Comparison of ENCODE assay signal across 2 cellular contexts in genomic region chr16:19240494-19240893, GRCh38.
TF ChIP-seq lines count a peak whose summit lies in the region.

No MANE protein-coding gene starts in this region.

TF ChIP-seq in HepG2, 621 proteins besides CTCF, POLR2A, EP300 and RAD21:
- TF ChIP-seq ZGPAT (CRISPR knock-in tag; IDR thresholded peaks at IDR 0.05) (no peak), KDM5A (IDR thresholded peaks at IDR 0.05; ENCODE audit: borderline replicate concordance, low read length) (no peak), ZNF513 (CRISPR knock-in tag; conservative IDR thresholded peaks at IDR 0.05) (no peak), ZNF572 (CRISPR knock-in tag; IDR thresholded peaks at IDR 0.05) (no peak), NFRKB (IDR thresholded peaks at IDR 0.05) (no peak), MBD4 (IDR thresholded peaks at IDR 0.05; ENCODE audit: borderline replicate concordance, low read length) (no peak), IRF2 (CRISPR knock-in tag; IDR thresholded peaks at IDR 0.05) (no peak), HINFP (CRISPR knock-in tag; IDR thresholded peaks at IDR 0.05; ENCODE audit: low read depth) (no peak), ZNF275 (CRISPR knock-in tag; IDR thresholded peaks at IDR 0.05; ENCODE audit: borderline replicate concordance) (no peak), PAX8 (CRISPR knock-in tag; IDR thresholded peaks at IDR 0.05; ENCODE audit: borderline replicate concordance) (no peak), SYNCRIP (IDR thresholded peaks at IDR 0.05; ENCODE audit: insufficient read depth, low read depth, low read length) (no peak), ATF7-NPFF (CRISPR knock-in tag; IDR thresholded peaks at IDR 0.05; ENCODE audit: low read depth) (no peak), EHMT2 (IDR thresholded peaks at IDR 0.05; ENCODE audit: borderline replicate concordance, low read depth, low read length) (no peak), MEF2D (CRISPR knock-in tag; IDR thresholded peaks at IDR 0.05) (no peak), ZNF615 (CRISPR knock-in tag; IDR thresholded peaks at IDR 0.05; ENCODE audit: borderline replicate concordance) (no peak), MED1 (CRISPR knock-in tag; IDR thresholded peaks at IDR 0.05) (no peak)

TF ChIP-seq in HCT116, 20 proteins besides CTCF, POLR2A, EP300 and RAD21:
- no peak for TF ChIP-seq SP1 (IDR thresholded peaks at IDR 0.05; ENCODE audit: low read depth)
- no peak for TF ChIP-seq ZNF274 (IDR thresholded peaks at IDR 0.05; ENCODE audit: low read depth, low read length)
- no peak for TF ChIP-seq SIN3A (IDR thresholded peaks at IDR 0.05; ENCODE audit: low read depth)
- no peak for TF ChIP-seq YY1 (IDR thresholded peaks at IDR 0.05; ENCODE audit: extremely low read depth, insufficient replicate concordance, low read depth, low read length)
- no peak for TF ChIP-seq EZH2 (IDR thresholded peaks at IDR 0.05)
- no peak for TF ChIP-seq ELF1 (IDR thresholded peaks at IDR 0.05; ENCODE audit: borderline replicate concordance, low read depth)
- TF ChIP-seq ZFX (IDR thresholded peaks at IDR 0.05): no peak
- TF ChIP-seq FOSL1 (IDR thresholded peaks at IDR 0.05; ENCODE audit: low read depth): no peak
- no peak for TF ChIP-seq TCF7L2 (IDR thresholded peaks at IDR 0.05; ENCODE audit: borderline replicate concordance, extremely low read depth, insufficient read depth, insufficient read length)
- no peak for TF ChIP-seq EGR1 (IDR thresholded peaks at IDR 0.05; ENCODE audit: low read depth)
- TF ChIP-seq MAX (IDR thresholded peaks at IDR 0.05): no peak
- TF ChIP-seq CEBPB (IDR thresholded peaks at IDR 0.05; ENCODE audit: low read depth): no peak
- TF ChIP-seq CBX3 (IDR thresholded peaks at IDR 0.05; ENCODE audit: low read depth): no peak
- no peak for TF ChIP-seq JUND (IDR thresholded peaks at IDR 0.05)
- no peak for TF ChIP-seq EZH2phosphoT487 (IDR thresholded peaks at IDR 0.05; ENCODE audit: borderline replicate concordance)
